ENCODE assay signal across 16 cellular contexts in genomic region chr2:16128746-16129610, GRCh38.
DNase-seq lines count a peak whose midpoint lies in the region; ATAC-seq and TF ChIP-seq lines count a peak whose summit lies in the region.
"Had no signal": no experiment of that assay in that cellular context is flagged by ENCODE, and none has a peak within 500 bp of the region (broad histone marks: within the 10 kb centered on the region; RNA-seq: fewer than 3 reads in every experiment).

No MANE protein-coding gene starts in this region.

- H3K9me3 Mint-ChIP-seq in endodermal cell (no peaks in the 10 kb centered on the region), neural progenitor cell (peaks cover 9% of the 10 kb centered on the region)
- H3K9me3 Mint-ChIP-seq: GM23338 had no signal

- H3K27ac ChIP-seq in endodermal cell (ENCODE audit: low read depth, low read length) = no peak overlapping the region
- no peak overlapping the region for H3K27ac ChIP-seq in neural progenitor cell
- H3K27ac ChIP-seq in vagina = no peak overlapping the region
- H3K27ac ChIP-seq in body of pancreas = no peak overlapping the region

- in situ Hi-C loops in HAP-1 (cut with MboI; ENCODE audit: low sequenced_read_pairs) = no loop called here

- peaks cover 3% of the 10 kb centered on the region for H3K4me1 Mint-ChIP-seq in endodermal cell
- peaks cover 30% of the 10 kb centered on the region for H3K4me1 Mint-ChIP-seq in neural progenitor cell
- H3K4me1 Mint-ChIP-seq: B cell; CD4-positive, CD25-positive, alpha-beta regulatory T cell; CD8-positive, alpha-beta memory T cell; GM23338 had no signal

- H3K4me2 ChIP-seq in neural progenitor cell = no peak overlapping the region
- H3K4me2 ChIP-seq: GM23338 had no signal

- DNase-seq in SK-N-DZ (ENCODE audit: low spot score) = peak; percentile 98
- peak; percentile 17 for DNase-seq in endodermal cell
- no peak for DNase-seq in neural progenitor cell (ENCODE audit: low spot score)
- peak; percentile 58 to 62 for DNase-seq in vagina (ENCODE audit: extremely low spot score in 2 of 2)
- no peak for DNase-seq in body of pancreas
- DNase-seq in HAP-1 (ENCODE audit: low spot score in 2 of 2) = no peak
- DNase-seq: C1 segment of cervical spinal cord; Caco-2; CD4-positive, CD25-positive, alpha-beta regulatory T cell; CD8-positive, alpha-beta memory T cell; HFFc6; IMR-90 had no signal

- TF ChIP-seq POLR2A in vagina (IDR thresholded peaks at IDR 0.05) = no peak
- TF ChIP-seq POLR2A in body of pancreas (IDR thresholded peaks at IDR 0.05) = no peak

- H3K36me3 Mint-ChIP-seq in endodermal cell (ENCODE audit: low read depth) (no peaks in the 10 kb centered on the region), neural progenitor cell (no peaks in the 10 kb centered on the region)
- H3K36me3 Mint-ChIP-seq: CD4-positive, CD25-positive, alpha-beta regulatory T cell; CD8-positive, alpha-beta memory T cell had no signal

- H4K20me1 ChIP-seq in neural progenitor cell (ENCODE audit: low read depth) = no peaks in the 10 kb centered on the region

- TF ChIP-seq CTCF in endodermal cell (conservative IDR thresholded peaks at IDR 0.05) (no peak), neural progenitor cell (IDR thresholded peaks at IDR 0.05) (no peak), vagina (IDR thresholded peaks at IDR 0.05) (no peak), body of pancreas (IDR thresholded peaks at IDR 0.05) (no peak)

- intact Hi-C loops in vagina (cut with DNase I) = no loop called here
- intact Hi-C loops in body of pancreas (cut with DNase I) = no loop called here

- H3K9me3 ChIP-seq in endodermal cell (ENCODE audit: control insufficient read depth, low read length) = no peaks in the 10 kb centered on the region
- no peaks in the 10 kb centered on the region for H3K9me3 ChIP-seq in neural progenitor cell (ENCODE audit: low read depth)
- H3K9me3 ChIP-seq in vagina = no peaks in the 10 kb centered on the region
- no peaks in the 10 kb centered on the region for H3K9me3 ChIP-seq in body of pancreas
- no peaks in the 10 kb centered on the region for H3K9me3 ChIP-seq in HAP-1
- H3K9me3 ChIP-seq: Caco-2 had no signal

- no peak overlapping the region for H3K4me3 ChIP-seq in endodermal cell (ENCODE audit: low read length)
- no peak overlapping the region for H3K4me3 ChIP-seq in neural progenitor cell
- H3K4me3 ChIP-seq in vagina = no peak overlapping the region
- no peak overlapping the region for H3K4me3 ChIP-seq in body of pancreas
- no peak overlapping the region for H3K4me3 ChIP-seq in HAP-1
- H3K4me3 ChIP-seq: GM23338 had no signal

- no peak overlapping the region for H2AFZ ChIP-seq in neural progenitor cell (replicated peaks)
- H2AFZ ChIP-seq: GM23338 had no signal

- H3K4me3 Mint-ChIP-seq in endodermal cell = no peak overlapping the region
- H3K4me3 Mint-ChIP-seq in neural progenitor cell = peak overlapping the region; percentile 7
- H3K4me3 Mint-ChIP-seq: B cell; CD4-positive, CD25-positive, alpha-beta regulatory T cell; CD8-positive, alpha-beta memory T cell; GM23338; HFFc6 had no signal

- H3K4me1 ChIP-seq in endodermal cell (ENCODE audit: control insufficient read depth, insufficient read depth, low read length) = no peaks in the 10 kb centered on the region
- H3K4me1 ChIP-seq in neural progenitor cell = peaks cover 16% of the 10 kb centered on the region
- H3K4me1 ChIP-seq in vagina = no peaks in the 10 kb centered on the region
- no peaks in the 10 kb centered on the region for H3K4me1 ChIP-seq in body of pancreas
- no peaks in the 10 kb centered on the region for H3K4me1 ChIP-seq in HAP-1

- H3F3A ChIP-seq in neural progenitor cell (ENCODE audit: low read depth) = no peaks in the 10 kb centered on the region

- 87 to 95% methylated on average over 9 to 13 of the region's 13 CpGs for whole genome bisulfite sequencing in endodermal cell (ENCODE audit: insufficient coverage in 1 of 2, insufficient read length in 1 of 2), 2 experiments
- WGBS in body of pancreas, 2 donors = 75 to 82% methylated on average over 13 of the region's 13 CpGs

- H3K27ac Mint-ChIP-seq in endodermal cell = no peak overlapping the region
- H3K27ac Mint-ChIP-seq in neural progenitor cell = peak overlapping the region; percentile 30
- H3K27ac Mint-ChIP-seq: B cell; CD4-positive, CD25-positive, alpha-beta regulatory T cell; GM23338; HFFc6 had no signal

- H3K79me2 ChIP-seq in neural progenitor cell (ENCODE audit: low read depth) = no peaks in the 10 kb centered on the region

- H3K9ac ChIP-seq in endodermal cell (ENCODE audit: extremely low read depth, low read length, poor library complexity, severe bottlenecking) (no peak overlapping the region), neural progenitor cell (no peak overlapping the region)

- H3K27me3 Mint-ChIP-seq in endodermal cell (ENCODE audit: insufficient read depth) = no peaks in the 10 kb centered on the region
- peaks cover 7% of the 10 kb centered on the region for H3K27me3 Mint-ChIP-seq in neural progenitor cell (ENCODE audit: insufficient read depth, low read depth)
- H3K27me3 Mint-ChIP-seq: B cell; CD4-positive, CD25-positive, alpha-beta regulatory T cell had no signal

- no peaks in the 10 kb centered on the region for H3K27me3 ChIP-seq in endodermal cell (ENCODE audit: control insufficient read depth, insufficient read depth, low read length, poor library complexity, severe bottlenecking)
- H3K27me3 ChIP-seq in neural progenitor cell = no peaks in the 10 kb centered on the region
- H3K27me3 ChIP-seq in vagina = no peaks in the 10 kb centered on the region
- no peaks in the 10 kb centered on the region for H3K27me3 ChIP-seq in body of pancreas
- no peaks in the 10 kb centered on the region for H3K27me3 ChIP-seq in HAP-1 (ENCODE audit: low read depth)

- no peaks in the 10 kb centered on the region for H3K36me3 ChIP-seq in endodermal cell (ENCODE audit: control insufficient read depth, insufficient read depth, low read length)
- no peaks in the 10 kb centered on the region for H3K36me3 ChIP-seq in neural progenitor cell
- no peaks in the 10 kb centered on the region for H3K36me3 ChIP-seq in vagina
- H3K36me3 ChIP-seq in body of pancreas (replicated peaks in 1 of 2; ENCODE audit: insufficient read depth in 1 of 2, low read depth in 2 of 2) = no peaks in the 10 kb centered on the region
- no peaks in the 10 kb centered on the region for H3K36me3 ChIP-seq in HAP-1 (replicated peaks)

- ATAC-seq in body of pancreas = no peak
- ATAC-seq in GM21367 (IDR thresholded peaks at IDR 0.05; ENCODE audit: unreplicated experiment) = no peak
- ATAC-seq: GM23338, HCT116 had no signal

Comparison
In these comparisons a context has a peak if more than half of its experiments do, and no peak if none do; other contexts are left out.
1. DNase-seq: peak in SK-N-DZ (single experiment), endodermal cell (single experiment) and vagina (2 of 2); none in neural progenitor cell (single experiment), body of pancreas (0 of 4) and HAP-1 (0 of 2).